Comparison of ENCODE assay signal across 8 cellular contexts in the genomic region with DNA sequence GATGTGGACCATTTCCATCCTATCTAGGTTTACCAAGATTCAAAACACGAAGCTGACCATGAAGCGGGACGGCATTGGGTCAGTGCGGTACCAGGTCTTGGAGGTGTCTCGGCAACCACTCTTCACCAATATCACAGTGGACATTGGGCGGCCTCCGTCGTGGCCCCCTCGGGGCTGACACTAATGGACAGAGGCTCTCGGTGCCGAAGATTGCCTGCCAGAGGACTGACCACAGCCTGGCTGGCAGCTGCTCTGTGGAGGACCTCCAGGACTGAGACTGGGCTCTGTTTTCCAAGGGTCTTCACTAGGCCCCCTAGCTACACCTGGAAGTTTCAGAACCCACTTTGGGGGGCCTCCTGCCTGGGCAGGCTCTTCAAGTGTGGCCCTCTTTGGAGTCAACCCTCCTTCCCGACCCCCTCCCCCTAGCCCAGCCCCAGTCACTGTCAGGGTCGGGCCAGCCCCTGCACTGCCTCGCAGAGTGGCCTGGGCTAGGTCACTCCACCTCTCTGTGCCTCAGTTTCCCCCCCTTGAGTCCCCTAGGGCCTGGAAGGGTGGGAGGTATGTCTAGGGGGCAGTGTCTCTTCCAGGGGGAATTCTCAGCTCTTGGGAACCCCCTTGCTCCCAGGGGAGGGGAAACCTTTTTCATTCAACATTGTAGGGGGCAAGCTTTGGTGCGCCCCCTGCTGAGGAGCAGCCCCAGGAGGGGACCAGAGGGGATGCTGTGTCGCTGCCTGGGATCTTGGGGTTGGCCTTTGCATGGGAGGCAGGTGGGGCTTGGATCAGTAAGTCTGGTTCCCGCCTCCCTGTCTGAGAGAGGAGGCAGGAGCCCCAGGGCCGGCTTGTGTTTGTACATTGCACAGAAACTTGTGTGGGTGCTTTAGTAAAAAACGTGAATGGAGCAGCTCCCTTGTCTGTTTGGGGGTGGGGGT. TPM values are rescaled to one million over a fixed set of nuclear protein-coding genes. Genes with fewer than 3 reads are reported as not detected.
DNase-seq lines count a peak whose midpoint lies in the region; ATAC-seq and TF ChIP-seq lines count a peak whose summit lies in the region.

No MANE protein-coding gene starts in this region.

- peak overlapping the region; percentile 84 for H2AFZ ChIP-seq in PC-3 (ENCODE audit: low read length)

- H3K9ac ChIP-seq in ES-I3 (ENCODE audit: low read depth, low read length), result peak overlapping the region; percentile 82
- peak overlapping the region; percentile 57 for H3K9ac ChIP-seq in PC-3 (ENCODE audit: low read length)

- H3K36me3 ChIP-seq in ES-I3 (ENCODE audit: insufficient read depth, low read length), result no peaks in the 10 kb centered on the region
- H3K36me3 ChIP-seq in PC-3 (ENCODE audit: low read depth, low read length), result no peaks in the 10 kb centered on the region; the same call in 1 of the 2 replicates

- TSS peak; percentile 48 for BruUV-seq in PC-3 (replicated peaks; lab: Mats Ljungman, UMichigan)

- no peaks in the 10 kb centered on the region for H3K79me2 ChIP-seq in PC-3 (ENCODE audit: low read length)

- TF ChIP-seq CTCF in PC-3 (conservative IDR thresholded peaks at IDR 0.05; ENCODE audit: low read depth, low read length), result peak; percentile 45; the same call in 1 of the 2 replicates
- TF ChIP-seq CTCF in osteocyte (IDR thresholded peaks at IDR 0.05), result no peak

- H3K4me3 ChIP-seq in PC-3 (ENCODE audit: low read length), result peak overlapping the region; percentile 72

- DNase-seq in PC-3, result no peak
- no peak for DNase-seq in epithelial cell of prostate (ENCODE audit: low read depth, low spot score)
- no peak for DNase-seq in osteocyte (ENCODE audit: extremely low spot score, unreplicated experiment)
- no peak for DNase-seq in stimulated activated naive CD4-positive, alpha-beta T cell (lab: John Stamatoyannopoulos, UW)
- DNase-seq in left lobe of liver (ENCODE audit: low spot score), result no peak
- DNase-seq in A172 (ENCODE audit: low spot score), result no peak
- DNase-seq in NCI-H2171 (lab: John Stamatoyannopoulos, UW), result no peak

- CTCF ChIA-PET in PC-3 (lab: Charles Lee), result no interaction called here

- no peaks in the 10 kb centered on the region for H3F3A ChIP-seq in PC-3 (ENCODE audit: low read length, unreplicated experiment)

- no peaks in the 10 kb centered on the region for H3K27me3 ChIP-seq in PC-3 (ENCODE audit: low read length)

- H3K9me3 ChIP-seq in ES-I3 (ENCODE audit: control insufficient read depth, insufficient read depth, low read length), result no peaks in the 10 kb centered on the region
- H3K9me3 ChIP-seq in PC-3 (ENCODE audit: low read length), result no peaks in the 10 kb centered on the region

- no peaks in the 10 kb centered on the region; the same call in 1 of the 2 replicates for H3K4me1 ChIP-seq in ES-I3 (ENCODE audit: insufficient read depth, low read length)
- peaks cover 19% of the 10 kb centered on the region for H3K4me1 ChIP-seq in PC-3 (ENCODE audit: insufficient read depth, low read length)

- peak; percentile 2 for ATAC-seq in PC-3
- no peak for ATAC-seq in left lobe of liver

- H3K27me3 Mint-ChIP-seq in osteocyte (ENCODE audit: unreplicated experiment), result no peaks in the 10 kb centered on the region

- peak overlapping the region; percentile 66 for H3K27ac ChIP-seq in PC-3 (ENCODE audit: low read length)
- peak overlapping the region; percentile 78 for H3K27ac ChIP-seq in epithelial cell of prostate

- no peaks in the 10 kb centered on the region for H3K9me2 ChIP-seq in PC-3 (replicated peaks; ENCODE audit: low read length)

- H4K20me1 ChIP-seq in PC-3 (ENCODE audit: low read length), result no peaks in the 10 kb centered on the region

- peak overlapping the region; percentile 82 for H3K27ac Mint-ChIP-seq in osteocyte (ENCODE audit: unreplicated experiment)

- peak overlapping the region; percentile 86 for H3K4me2 ChIP-seq in PC-3 (ENCODE audit: low read length)

- H3K36me3 Mint-ChIP-seq in osteocyte (ENCODE audit: unreplicated experiment), result peaks cover 2% of the 10 kb centered on the region

- POLR2A ChIA-PET in PC-3 (lab: Charles Lee; ENCODE audit: unreplicated experiment), result no interaction called here

- H3K4me1 Mint-ChIP-seq in osteocyte (ENCODE audit: unreplicated experiment), result peaks cover 18% of the 10 kb centered on the region

- intact Hi-C loops in PC-3 (cut with micrococcal nuclease), result loop anchor here (5.0 kb wide), 1 partner anchor 47 kb away; no protein-coding TSS in a partner anchor

- H3K4me3 Mint-ChIP-seq in osteocyte (ENCODE audit: unreplicated experiment), result peak overlapping the region; percentile 91

- no peaks in the 10 kb centered on the region for H3K9me3 Mint-ChIP-seq in osteocyte (ENCODE audit: unreplicated experiment)

RNA-seq across cellular contexts. Expression of a gene that starts 0.9 kb away (rescaled TPM):
- 10.1 and 21.9 TPM in 2 replicates for total RNA-seq in PC-3 (2014; rRNA removed)
- 5.1 and 5.3 TPM in 2 replicates for total RNA-seq in osteocyte
- total RNA-seq in left lobe of liver, result 4.7 TPM
- 8.8 and 13.9 TPM in 2 replicates for total RNA-seq in A172 (2014; rRNA removed; shearing (Covaris generic))

RNA-seq across cellular contexts. Expression of a gene that starts 11.5 kb away (rescaled TPM):
- 103 and 136 TPM in 2 replicates for total RNA-seq in PC-3 (2014; rRNA removed)
- 62.8 and 65.5 TPM in 2 replicates for total RNA-seq in osteocyte
- 20.6 TPM for total RNA-seq in left lobe of liver
- total RNA-seq in A172 (2014; rRNA removed; shearing (Covaris generic)), result 71.8 and 114 TPM in 2 replicates

RNA-seq across cellular contexts. Expression of a gene that starts 15.8 kb away (rescaled TPM):
- total RNA-seq in PC-3 (2014; rRNA removed) (207 and 241 TPM in 2 replicates), osteocyte (128 and 130 TPM in 2 replicates), left lobe of liver (70.5 TPM)
- 187 and 202 TPM in 2 replicates for total RNA-seq in A172 (2014; rRNA removed; shearing (Covaris generic))

RNA-seq across cellular contexts. Expression of a gene that starts 20.7 kb away (rescaled TPM):
- total RNA-seq in PC-3 (2014; rRNA removed) (46.3 and 59.0 TPM in 2 replicates), osteocyte (21.7 and 22.4 TPM in 2 replicates), left lobe of liver (9.5 TPM)
- 26.5 and 31.6 TPM in 2 replicates for total RNA-seq in A172 (2014; rRNA removed; shearing (Covaris generic))

RNA-seq across cellular contexts. Expression of a gene that starts 40.7 kb away (rescaled TPM):
- total RNA-seq in PC-3 (2014; rRNA removed), result 11.2 and 15.7 TPM in 2 replicates
- total RNA-seq in osteocyte, result 49.4 and 51.6 TPM in 2 replicates
- total RNA-seq in left lobe of liver, result 0.65 TPM
- 0.40 and 2.1 TPM in 2 replicates for total RNA-seq in A172 (2014; rRNA removed; shearing (Covaris generic))
